ENCODE assay signal across 1 cellular context in the genomic region with DNA sequence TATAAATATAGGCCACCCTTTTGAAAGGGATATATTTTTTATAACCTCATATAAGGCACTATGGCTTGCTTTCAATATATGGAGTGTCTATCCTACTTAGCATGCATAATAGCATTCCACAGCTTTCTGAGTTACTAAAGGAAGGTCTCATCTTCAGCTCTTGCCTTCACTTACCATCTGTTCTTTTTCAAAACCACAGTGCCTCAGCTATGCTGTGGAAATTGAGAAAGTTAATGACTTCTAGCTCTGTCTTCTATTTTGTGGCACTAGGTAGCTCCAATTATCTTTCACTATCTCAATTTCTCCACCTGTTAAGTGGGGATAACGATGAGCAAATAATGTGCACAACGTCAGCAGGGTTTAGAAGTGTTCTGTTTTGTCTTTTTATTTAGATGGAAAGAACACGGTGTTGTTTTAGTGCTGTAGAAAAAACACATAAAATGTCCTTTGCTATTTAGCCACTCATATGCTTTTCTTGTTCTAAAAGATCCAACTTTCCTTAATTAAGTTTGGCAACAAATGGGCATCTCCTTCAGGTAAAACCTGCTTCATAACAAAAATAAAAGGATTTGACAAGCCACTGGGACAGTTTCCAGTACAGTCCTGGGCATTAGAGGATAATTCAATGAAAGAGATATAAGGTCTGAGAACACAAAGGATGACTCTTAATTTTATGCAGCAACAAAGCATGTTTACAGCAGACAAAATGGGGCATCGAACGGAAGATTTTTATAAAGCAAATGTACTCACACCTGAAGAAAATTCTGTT.
TF ChIP-seq lines count a peak whose summit lies in the region.

No MANE protein-coding gene starts in this region.

TF ChIP-seq in SK-N-SH treated with all-trans-retinoic acid at 6 μM for 48 hours, 23 proteins besides CTCF, POLR2A, EP300 and RAD21 (continued from another document):
- TF ChIP-seq, protein P1, sequence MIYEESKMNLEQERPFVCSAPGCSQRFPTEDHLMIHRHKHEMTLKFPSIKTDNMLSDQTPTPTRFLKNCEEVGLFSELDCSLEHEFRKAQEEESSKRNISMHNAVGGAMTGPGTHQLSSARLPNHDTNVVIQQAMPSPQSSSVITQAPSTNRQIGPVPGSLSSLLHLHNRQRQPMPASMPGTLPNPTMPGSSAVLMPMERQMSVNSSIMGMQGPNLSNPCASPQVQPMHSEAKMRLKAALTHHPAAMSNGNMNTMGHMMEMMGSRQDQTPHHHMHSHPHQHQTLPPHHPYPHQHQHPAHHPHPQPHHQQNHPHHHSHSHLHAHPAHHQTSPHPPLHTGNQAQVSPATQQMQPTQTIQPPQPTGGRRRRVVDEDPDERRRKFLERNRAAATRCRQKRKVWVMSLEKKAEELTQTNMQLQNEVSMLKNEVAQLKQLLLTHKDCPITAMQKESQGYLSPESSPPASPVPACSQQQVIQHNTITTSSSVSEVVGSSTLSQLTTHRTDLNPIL (CRISPR knock-in tag; IDR thresholded peaks at IDR 0.05; ENCODE audit: low read depth), result no peak; the same call in 1 of the 2 replicates
- TF ChIP-seq BACH2 (CRISPR knock-in tag; IDR thresholded peaks at IDR 0.05; ENCODE audit: borderline replicate concordance), result no peak
- TF ChIP-seq PPARA (CRISPR knock-in tag; IDR thresholded peaks at IDR 0.05; ENCODE audit: borderline replicate concordance), result no peak
- TF ChIP-seq ISL1 (CRISPR knock-in tag; IDR thresholded peaks at IDR 0.05), result peak; percentile 85
- TF ChIP-seq RARB (CRISPR knock-in tag; IDR thresholded peaks at IDR 0.05), result peak; percentile 30; the same call in 1 of the 2 replicates
- no peak for TF ChIP-seq OSR1 (CRISPR knock-in tag; IDR thresholded peaks at IDR 0.05)
- TF ChIP-seq, protein P2, sequence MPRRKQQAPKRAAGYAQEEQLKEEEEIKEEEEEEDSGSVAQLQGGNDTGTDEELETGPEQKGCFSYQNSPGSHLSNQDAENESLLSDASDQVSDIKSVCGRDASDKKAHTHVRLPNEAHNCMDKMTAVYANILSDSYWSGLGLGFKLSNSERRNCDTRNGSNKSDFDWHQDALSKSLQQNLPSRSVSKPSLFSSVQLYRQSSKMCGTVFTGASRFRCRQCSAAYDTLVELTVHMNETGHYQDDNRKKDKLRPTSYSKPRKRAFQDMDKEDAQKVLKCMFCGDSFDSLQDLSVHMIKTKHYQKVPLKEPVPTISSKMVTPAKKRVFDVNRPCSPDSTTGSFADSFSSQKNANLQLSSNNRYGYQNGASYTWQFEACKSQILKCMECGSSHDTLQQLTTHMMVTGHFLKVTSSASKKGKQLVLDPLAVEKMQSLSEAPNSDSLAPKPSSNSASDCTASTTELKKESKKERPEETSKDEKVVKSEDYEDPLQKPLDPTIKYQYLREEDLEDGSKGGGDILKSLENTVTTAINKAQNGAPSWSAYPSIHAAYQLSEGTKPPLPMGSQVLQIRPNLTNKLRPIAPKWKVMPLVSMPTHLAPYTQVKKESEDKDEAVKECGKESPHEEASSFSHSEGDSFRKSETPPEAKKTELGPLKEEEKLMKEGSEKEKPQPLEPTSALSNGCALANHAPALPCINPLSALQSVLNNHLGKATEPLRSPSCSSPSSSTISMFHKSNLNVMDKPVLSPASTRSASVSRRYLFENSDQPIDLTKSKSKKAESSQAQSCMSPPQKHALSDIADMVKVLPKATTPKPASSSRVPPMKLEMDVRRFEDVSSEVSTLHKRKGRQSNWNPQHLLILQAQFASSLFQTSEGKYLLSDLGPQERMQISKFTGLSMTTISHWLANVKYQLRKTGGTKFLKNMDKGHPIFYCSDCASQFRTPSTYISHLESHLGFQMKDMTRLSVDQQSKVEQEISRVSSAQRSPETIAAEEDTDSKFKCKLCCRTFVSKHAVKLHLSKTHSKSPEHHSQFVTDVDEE (CRISPR knock-in tag; IDR thresholded peaks at IDR 0.05), result peak; percentile 54; the same call in 1 of the 2 replicates
- TF ChIP-seq GLIS3 (CRISPR knock-in tag; IDR thresholded peaks at IDR 0.05), result no peak; the same call in 1 of the 2 replicates
